ENCODE assay signal across 14 cellular contexts in the genomic region with DNA sequence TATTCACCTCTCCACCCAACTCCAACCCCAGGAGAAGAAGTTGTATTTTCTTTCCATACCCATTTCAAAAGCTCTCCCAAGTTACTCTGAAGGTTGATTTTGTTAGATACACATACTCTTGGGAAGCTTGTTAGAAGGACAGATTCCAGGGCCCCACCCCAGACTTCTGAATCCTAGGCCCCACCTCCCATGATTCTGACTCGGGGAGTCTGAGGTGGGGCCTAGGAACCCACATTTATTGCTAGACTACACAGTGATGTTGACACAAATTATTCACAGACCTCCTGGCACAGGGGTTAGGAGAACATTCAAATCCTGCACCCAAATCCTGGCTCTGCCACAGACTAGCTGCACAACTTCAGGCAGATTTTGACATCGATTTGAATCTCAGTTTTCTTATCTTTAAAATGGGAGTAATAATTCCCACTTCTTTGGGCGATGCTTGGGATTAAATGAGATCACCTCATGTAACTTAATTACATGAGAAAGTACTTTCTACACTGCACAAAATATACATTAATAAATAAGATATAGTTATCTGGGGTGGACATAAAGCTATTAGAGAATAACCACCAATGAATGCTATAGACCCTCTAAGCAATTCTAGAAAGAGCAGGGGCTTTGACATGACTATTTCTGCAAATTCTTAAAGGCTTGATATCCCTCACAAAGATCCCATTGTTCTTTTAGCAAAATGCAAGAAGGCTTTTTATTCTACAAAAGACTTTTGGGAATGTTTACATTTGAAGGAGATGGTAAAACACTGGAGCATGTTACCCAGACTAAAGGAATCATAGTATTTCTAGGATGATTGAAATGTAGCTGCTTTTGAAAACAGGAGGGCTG. TPM values are rescaled to one million over a fixed set of nuclear protein-coding genes. Genes with fewer than 3 reads are reported as not detected.
DNase-seq lines count a peak whose midpoint lies in the region; ATAC-seq, FAIRE-seq and TF ChIP-seq lines count a peak whose summit lies in the region.
"Had no signal": no experiment of that assay in that cellular context is flagged by ENCODE, and none has a peak within 500 bp of the region (broad histone marks: within the 10 kb centered on the region; RNA-seq: fewer than 3 reads in every experiment).

No MANE protein-coding gene starts in this region.

- H3K4me1 Mint-ChIP-seq in chondrocyte (ENCODE audit: low read depth) = peaks cover 87% of the 10 kb centered on the region
- H3K4me1 Mint-ChIP-seq in activated T-cell treated with anti-CD3 and anti-CD28 coated beads, Interleukin-2, amount 50 U/mL, for 72 hours (ENCODE audit: low read depth) = peaks cover 29% of the 10 kb centered on the region
- peaks cover 29 to 47% of the 10 kb centered on the region in 2 donors for H3K4me1 Mint-ChIP-seq in stimulated activated naive B cell treated with anti-CD40 and anti-IgM and Interleukin-4, amounts not matched to agents 10 μg/mL and 1 μg/mL and 100 μg/mL, for 72 hours

- H3K4me2 ChIP-seq in A549 = peak overlapping the region; percentile 62

- no peak for TF ChIP-seq RAD21 in A549 (conservative IDR thresholded peaks at IDR 0.05 in 1 of 2, IDR thresholded peaks at IDR 0.05 in 1 of 2)

- DNase-seq in A549 (ENCODE audit: low read depth in 1 of 2, low spot score in 1 of 2) (no peak), chondrocyte (ENCODE audit: low spot score) (no peak), right cardiac atrium (no peak), NCI-H82 treated with DMSO at 0.1 percent for 48 hours (lab: John Stamatoyannopoulos, UW; ENCODE audit: unreplicated experiment) (no peak)
- no peak for DNase-seq in activated T-cell treated with anti-CD3 and anti-CD28 coated beads, Interleukin-2, amount 50 U/mL, for 72 hours
- DNase-seq in stimulated activated naive B cell treated with anti-CD40 and anti-IgM and Interleukin-4, amounts not matched to agents 10 μg/mL and 1 μg/mL and 100 μg/mL, for 72 hours = no peak
- DNase-seq: activated T-cell treated with anti-CD3 and anti-CD28 coated beads, Interleukin-2, amount 50 U/mL, for 48 hours; CD4-positive, CD25-positive, alpha-beta regulatory T cell; NCI-H1048; stimulated activated naive CD4-positive, alpha-beta T cell treated with Interleukin-2 at 50 U/mL for 16 hours had no signal

- no peaks in the 10 kb centered on the region for H3K9me3 Mint-ChIP-seq in chondrocyte (ENCODE audit: low read depth)
- no peaks in the 10 kb centered on the region for H3K9me3 Mint-ChIP-seq in activated T-cell treated with anti-CD3 and anti-CD28 coated beads, Interleukin-2, amount 50 U/mL, for 72 hours
- H3K9me3 Mint-ChIP-seq in stimulated activated naive B cell treated with anti-CD40 and anti-IgM and Interleukin-4, amounts not matched to agents 10 μg/mL and 1 μg/mL and 100 μg/mL, for 72 hours = no peaks in the 10 kb centered on the region
- H3K9me3 Mint-ChIP-seq: CD4-positive, CD25-positive, alpha-beta regulatory T cell had no signal

- intact Hi-C loops in right cardiac atrium (cut with DNase I) = no loop called here

- TF ChIP-seq CTCF in A549 (IDR thresholded peaks at IDR 0.05) (no peak), chondrocyte (IDR thresholded peaks at IDR 0.05) (no peak)

- POLR2A ChIA-PET in A549 (lab: Yijun Ruan, JAX) = interaction anchor here (0.6 kb wide), 1 partner anchor 16 kb away, joined by 3 read pairs; no protein-coding TSS in a partner anchor

- FAIRE-seq in A549 (lab: Jason Lieb, UNC) = no peak

- CTCF ChIA-PET in A549 (lab: Yijun Ruan, JAX) = interaction anchor here (0.6 to 2.1 kb wide), 3 partner anchors 15 to 341 kb away, joined by 3 to 8 read pairs (median 3); no protein-coding TSS in a partner anchor

- no peaks in the 10 kb centered on the region for H3K9me3 ChIP-seq in A549
- H3K9me3 ChIP-seq in right cardiac atrium (ENCODE audit: control insufficient read depth, low read length) = no peaks in the 10 kb centered on the region
- H3K9me3 ChIP-seq: neutrophil had no signal

- ATAC-seq in A549 (peak in 1 of 2 experiments; percentile 11; a peak in 2 of 6 replicates), right cardiac atrium (no peak), HG02623 (IDR thresholded peaks at IDR 0.05; ENCODE audit: unreplicated experiment) (no peak)
- ATAC-seq in activated T-cell treated with anti-CD3 and anti-CD28 coated beads, Interleukin-2, amount 50 U/mL, for 72 hours (replicated peaks in 1 of 2) = no peak
- no peak for ATAC-seq in stimulated activated naive B cell treated with anti-CD40 and anti-IgM and Interleukin-4, amounts not matched to agents 10 μg/mL and 1 μg/mL and 100 μg/mL, for 72 hours (replicated peaks)

- H3K27me3 Mint-ChIP-seq in chondrocyte (ENCODE audit: low read depth) = no peaks in the 10 kb centered on the region
- no peaks in the 10 kb centered on the region for H3K27me3 Mint-ChIP-seq in activated T-cell treated with anti-CD3 and anti-CD28 coated beads, Interleukin-2, amount 50 U/mL, for 72 hours (ENCODE audit: low read depth)
- no peaks in the 10 kb centered on the region for H3K27me3 Mint-ChIP-seq in stimulated activated naive B cell treated with anti-CD40 and anti-IgM and Interleukin-4, amounts not matched to agents 10 μg/mL and 1 μg/mL and 100 μg/mL, for 72 hours
- H3K27me3 Mint-ChIP-seq: CD4-positive, CD25-positive, alpha-beta regulatory T cell had no signal

- H3K27me3 ChIP-seq in right cardiac atrium (ENCODE audit: control insufficient read depth, insufficient read depth) (no peaks in the 10 kb centered on the region), rectal smooth muscle tissue (ENCODE audit: control insufficient read depth, insufficient read depth, low read length) (no peaks in the 10 kb centered on the region)

- H3K4me3 Mint-ChIP-seq in chondrocyte (ENCODE audit: unreplicated experiment) = no peak overlapping the region
- no peak overlapping the region for H3K4me3 Mint-ChIP-seq in activated T-cell treated with anti-CD3 and anti-CD28 coated beads, Interleukin-2, amount 50 U/mL, for 72 hours
- no peak overlapping the region for H3K4me3 Mint-ChIP-seq in stimulated activated naive B cell treated with anti-CD40 and anti-IgM and Interleukin-4, amounts not matched to agents 10 μg/mL and 1 μg/mL and 100 μg/mL, for 72 hours
- H3K4me3 Mint-ChIP-seq: CD4-positive, CD25-positive, alpha-beta regulatory T cell had no signal

- H3K36me3 Mint-ChIP-seq in chondrocyte (ENCODE audit: low read depth) = peaks cover 2% of the 10 kb centered on the region
- H3K36me3 Mint-ChIP-seq in activated T-cell treated with anti-CD3 and anti-CD28 coated beads, Interleukin-2, amount 50 U/mL, for 72 hours (ENCODE audit: insufficient read depth in 2 of 2) = no peaks in the 10 kb centered on the region
- peaks cover 5 to 16% of the 10 kb centered on the region in 2 donors for H3K36me3 Mint-ChIP-seq in stimulated activated naive B cell treated with anti-CD40 and anti-IgM and Interleukin-4, amounts not matched to agents 10 μg/mL and 1 μg/mL and 100 μg/mL, for 72 hours

- H3K27ac ChIP-seq in A549 (peak overlapping the region; percentile 35 to 73; a peak in 5 of 6 replicates), right cardiac atrium (ENCODE audit: low read length) (peak overlapping the region; percentile 86), rectal smooth muscle tissue (ENCODE audit: low read depth, low read length) (peak overlapping the region; percentile 58)
- H3K27ac ChIP-seq: neutrophil had no signal

- no peak for TF ChIP-seq POLR2A in A549 (IDR thresholded peaks at IDR 0.05; ENCODE audit: low read length)

- 61% methylated on average over 3 of the region's 3 CpGs for WGBS in A549 (ENCODE audit: missing lambda C conversion rate)
- WGBS in right cardiac atrium = 48% methylated on average over 3 of the region's 3 CpGs

- no peak for TF ChIP-seq EP300 in A549 (IDR thresholded peaks at IDR 0.05)

- peak overlapping the region; percentile 58 for H3K27ac Mint-ChIP-seq in chondrocyte (ENCODE audit: unreplicated experiment)
- no peak overlapping the region for H3K27ac Mint-ChIP-seq in activated T-cell treated with anti-CD3 and anti-CD28 coated beads, Interleukin-2, amount 50 U/mL, for 72 hours
- H3K27ac Mint-ChIP-seq in stimulated activated naive B cell treated with anti-CD40 and anti-IgM and Interleukin-4, amounts not matched to agents 10 μg/mL and 1 μg/mL and 100 μg/mL, for 72 hours = no peak overlapping the region

- no peak overlapping the region for H3K4me3 ChIP-seq in A549
- H3K4me3 ChIP-seq in right cardiac atrium (ENCODE audit: low read length) = no peak overlapping the region
- no peak overlapping the region for H3K4me3 ChIP-seq in rectal smooth muscle tissue (ENCODE audit: low read length)
- H3K4me3 ChIP-seq: skin epidermis had no signal

- H3K9ac ChIP-seq in rectal smooth muscle tissue (ENCODE audit: low read length) = no peak overlapping the region

- peaks cover 2% of the 10 kb centered on the region for H3K36me3 ChIP-seq in rectal smooth muscle tissue (ENCODE audit: control insufficient read depth, insufficient read depth, low read length)
- H3K36me3 ChIP-seq: neutrophil had no signal

- H3K4me1 ChIP-seq in A549 (peaks cover 74% of the 10 kb centered on the region), right cardiac atrium (ENCODE audit: control insufficient read depth, insufficient read depth, low read length) (peaks cover 37% of the 10 kb centered on the region), rectal smooth muscle tissue (ENCODE audit: control insufficient read depth, insufficient read depth, low read length) (peaks cover 52% of the 10 kb centered on the region)

TF ChIP-seq in A549, 52 proteins besides CTCF, POLR2A, EP300 and RAD21:
- TF ChIP-seq KDM1A (IDR thresholded peaks at IDR 0.05; ENCODE audit: low read depth) = no peak; the same call in 1 of the 2 replicates
- no peak for TF ChIP-seq MAX (IDR thresholded peaks at IDR 0.05)
- no peak for TF ChIP-seq ZNF302 (CRISPR knock-in tag; IDR thresholded peaks at IDR 0.05)

RNA-seq across cellular contexts. Expression of gene MBNL2, which starts 18.0 kb away (rescaled TPM):
- polyA plus RNA-seq in A549 (2011; rRNA removed) (20.6 and 25.9 TPM in 2 replicates), A549 (2017; fragmentation: RNase III; extraction: RNeasy Plus Mini Kit Qiagen cat#74134 plus additional on column Dnase treatment) (15.4 to 21.3 TPM (median 18.7 TPM) in 3 replicates), right cardiac atrium (23.2 TPM)
- 4.6 and 6.1 TPM in 2 replicates for polyA plus RNA-seq in A549 (2012; cell fraction: cytosol; rRNA removed)
- polyA plus RNA-seq in A549 (2012; cell fraction: nucleus; rRNA removed) = 6.1 and 8.6 TPM in 2 replicates
- 37.8 and 44.0 TPM in 2 replicates for polyA minus RNA-seq in A549 (2011; rRNA and poly(A)+ RNA removed)
- total RNA-seq in chondrocyte (40.1 to 65.1 TPM (median 41.3 TPM) in 3 replicates), right cardiac atrium (10 to 100 TPM; 71.8 to 89.6 (median 76.2) TPM)
- total RNA-seq in activated T-cell treated with anti-CD3 and anti-CD28 coated beads, Interleukin-2, amount 50 U/mL, for 72 hours = 10 to 100 TPM; 14.9 to 26.9 TPM
